8 cellular contexts compared by ENCODE assay signal in the genomic region with DNA sequence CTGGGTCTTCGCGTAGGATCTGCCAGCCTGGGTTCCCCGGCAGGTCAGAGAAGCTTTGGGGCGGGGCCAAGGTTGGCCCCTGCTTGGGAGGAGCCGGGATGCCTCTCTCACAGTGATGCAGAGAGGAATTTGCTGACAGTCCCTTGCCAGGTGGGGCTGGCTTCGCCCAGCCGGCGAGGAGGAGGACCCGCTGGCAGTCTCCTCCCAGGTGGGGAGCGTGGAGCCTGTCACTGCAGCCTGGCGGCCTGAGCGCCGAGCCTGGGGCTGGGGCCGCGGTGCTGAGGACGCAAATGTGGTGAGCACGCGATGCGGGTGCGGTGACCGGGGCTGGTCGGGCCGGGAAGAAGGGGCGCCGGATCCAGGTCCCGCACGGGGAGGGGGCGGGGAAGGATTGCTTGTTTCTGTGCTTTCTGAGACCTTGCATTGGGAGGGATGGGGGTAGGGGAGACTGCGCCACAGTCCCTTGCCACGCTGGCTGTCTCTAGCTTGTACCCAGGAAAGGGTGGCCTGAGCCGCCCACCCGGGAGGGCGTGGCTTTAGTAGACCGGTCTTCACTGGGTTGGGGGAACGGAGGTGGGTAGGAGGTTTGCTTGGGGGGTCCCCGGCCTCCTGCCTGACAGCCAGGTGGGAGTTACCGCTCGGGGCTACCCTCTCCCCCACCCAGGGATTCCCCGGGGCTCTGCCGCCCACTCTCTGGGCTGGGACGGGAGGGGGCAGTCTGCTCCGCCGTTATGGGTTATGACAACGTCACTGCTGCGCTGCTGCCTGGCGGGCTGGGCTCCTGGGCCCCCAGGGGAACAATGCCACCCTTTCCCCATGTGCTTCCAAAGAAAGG. TPM values are rescaled to one million over a fixed set of nuclear protein-coding genes. Genes with fewer than 3 reads are reported as not detected.
DNase-seq lines count a peak whose midpoint lies in the region; ATAC-seq and TF ChIP-seq lines count a peak whose summit lies in the region.

A gene with protein sequence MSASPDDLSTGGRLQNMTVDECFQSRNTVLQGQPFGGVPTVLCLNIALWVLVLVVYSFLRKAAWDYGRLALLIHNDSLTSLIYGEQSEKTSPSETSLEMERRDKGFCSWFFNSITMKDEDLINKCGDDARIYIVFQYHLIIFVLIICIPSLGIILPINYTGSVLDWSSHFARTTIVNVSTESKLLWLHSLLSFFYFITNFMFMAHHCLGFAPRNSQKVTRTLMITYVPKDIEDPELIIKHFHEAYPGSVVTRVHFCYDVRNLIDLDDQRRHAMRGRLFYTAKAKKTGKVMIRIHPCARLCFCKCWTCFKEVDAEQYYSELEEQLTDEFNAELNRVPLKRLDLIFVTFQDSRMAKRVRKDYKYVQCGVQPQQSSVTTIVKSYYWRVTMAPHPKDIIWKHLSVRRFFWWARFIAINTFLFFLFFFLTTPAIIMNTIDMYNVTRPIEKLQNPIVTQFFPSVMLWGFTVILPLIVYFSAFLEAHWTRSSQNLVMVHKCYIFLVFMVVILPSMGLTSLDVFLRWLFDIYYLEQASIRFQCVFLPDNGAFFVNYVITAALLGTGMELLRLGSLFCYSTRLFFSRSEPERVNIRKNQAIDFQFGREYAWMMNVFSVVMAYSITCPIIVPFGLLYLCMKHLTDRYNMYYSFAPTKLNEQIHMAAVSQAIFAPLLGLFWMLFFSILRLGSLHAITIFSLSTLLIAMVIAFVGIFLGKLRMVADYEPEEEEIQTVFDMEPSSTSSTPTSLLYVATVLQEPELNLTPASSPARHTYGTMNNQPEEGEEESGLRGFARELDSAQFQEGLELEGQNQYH (plus strand): TSS at position 196 of the 835 bp plus-strand sequence. CDS start 37,016 bp downstream, outside the sequence.

- POLR2A ChIA-PET in CD8-positive, alpha-beta T cell (lab: Charles Lee), result no interaction called here
- POLR2A ChIA-PET in T-cell (lab: Charles Lee), result interaction anchor here in 1 of 2 donors (0.5 kb wide), 1 partner anchor 392 kb away, joined by 6 read pairs; no protein-coding TSS in a partner anchor

- in situ Hi-C loops in GM23248 (cut with MboI), result no loop called here

- peak; percentile 5 to 62 (median 42) for DNase-seq in CD8-positive, alpha-beta T cell
- peak; percentile 6 for DNase-seq in GM23248
- DNase-seq in NCI-H146 treated with DMSO at 0.1 percent for 48 hours (lab: John Stamatoyannopoulos, UW; ENCODE audit: unreplicated experiment), result peak; percentile 86
- DNase-seq in T-cell, result peak in 32 of 34 experiments; percentile 4 to 57 (median 30)
- DNase-seq in astrocyte of the hippocampus (ENCODE audit: low read depth, low spot score), result peak; percentile 76
- peak; percentile 42 for DNase-seq in inferior parietal cortex (ENCODE audit: extremely low spot score)
- peak; percentile 24 for DNase-seq in stimulated activated CD4-positive, alpha-beta T cell treated with anti-CD3 and anti-CD28 coated beads, Interleukin-2, amount 100 ng/mL, for 4 hours (ENCODE audit: low read depth)

- no peaks in the 10 kb centered on the region for H3K36me3 Mint-ChIP-seq in CD8-positive, alpha-beta T cell
- H3K36me3 Mint-ChIP-seq in T-cell, result no peaks in the 10 kb centered on the region

- H3K9me3 ChIP-seq in CD8-positive, alpha-beta T cell (ENCODE audit: low read length), result no peaks in the 10 kb centered on the region
- no peaks in the 10 kb centered on the region for H3K9me3 ChIP-seq in GM23248 (ENCODE audit: low read depth)

- TF ChIP-seq CTCF in CD8-positive, alpha-beta T cell (IDR thresholded peaks at IDR 0.05), result no peak

- peaks cover 11% of the 10 kb centered on the region for H3K4me1 ChIP-seq in CD8-positive, alpha-beta T cell (ENCODE audit: insufficient read depth, low read length)
- H3K4me1 ChIP-seq in GM23248 (ENCODE audit: insufficient read depth), result 0 out of 2 replicates have a peak, but pooled peaks cover under 1% of the 10 kb centered on the region

- H3K9me2 ChIP-seq in GM23248 (ENCODE audit: insufficient read depth), result no peaks in the 10 kb centered on the region

- H3K27me3 ChIP-seq in CD8-positive, alpha-beta T cell (ENCODE audit: insufficient read depth, low read length), result no peaks in the 10 kb centered on the region
- peaks cover 31% of the 10 kb centered on the region for H3K27me3 ChIP-seq in GM23248 (replicated peaks; ENCODE audit: insufficient read depth)

- peaks cover 29% of the 10 kb centered on the region for H3K27me3 Mint-ChIP-seq in CD8-positive, alpha-beta T cell (ENCODE audit: low read depth)
- peaks cover 34 to 47% of the 10 kb centered on the region in 2 donors for H3K27me3 Mint-ChIP-seq in T-cell

- H3K4me1 Mint-ChIP-seq in CD8-positive, alpha-beta T cell (ENCODE audit: low read depth), result peaks cover 11% of the 10 kb centered on the region
- H3K4me1 Mint-ChIP-seq in T-cell, result peaks cover 13 to 15% (median 14%) of the 10 kb centered on the region in 3 donors

- intact Hi-C loops in CD8-positive, alpha-beta T cell (cut with DNase I, micrococcal nuclease), result no loop called here

- ATAC-seq in CD8-positive, alpha-beta T cell, result peak; percentile 78
- ATAC-seq in T-cell (replicated peaks in 1 of 4) (peak; percentile 77 to 91 (median 82)), HG03039 (IDR thresholded peaks at IDR 0.05; ENCODE audit: unreplicated experiment) (no peak)

- H3K4me3 ChIP-seq in CD8-positive, alpha-beta T cell (ENCODE audit: low read depth, low read length), result peak within 1 kb of the TSS; percentile 57
- H3K4me3 ChIP-seq in GM23248, result no peak within 1 kb of the TSS

- no peak within 1 kb of the TSS for H3K27ac ChIP-seq in CD8-positive, alpha-beta T cell (ENCODE audit: low read depth, low read length)
- H3K27ac ChIP-seq in GM23248, result no peak within 1 kb of the TSS

- no peak within 1 kb of the TSS for H3K9ac ChIP-seq in GM23248

- H2AFZ ChIP-seq in GM23248, result no peak within 1 kb of the TSS

- H3K27ac Mint-ChIP-seq in CD8-positive, alpha-beta T cell, result no peak within 1 kb of the TSS
- peak within 1 kb of the TSS in 1 of 2 donors; percentile 59 for H3K27ac Mint-ChIP-seq in T-cell

- H3F3A ChIP-seq in GM23248 (ENCODE audit: insufficient read depth), result no peaks in the 10 kb centered on the region

- H3K9me3 Mint-ChIP-seq in CD8-positive, alpha-beta T cell, result no peaks in the 10 kb centered on the region
- no peaks in the 10 kb centered on the region for H3K9me3 Mint-ChIP-seq in T-cell

- CTCF ChIA-PET in CD8-positive, alpha-beta T cell (lab: Charles Lee), result no interaction called here
- CTCF ChIA-PET in T-cell (lab: Charles Lee), result interaction anchor here in 1 of 2 donors (0.6 kb wide), 1 partner anchor 149 kb away, joined by 3 read pairs; no protein-coding TSS in a partner anchor

- no peaks in the 10 kb centered on the region for H3K79me2 ChIP-seq in GM23248 (ENCODE audit: insufficient read depth)

- 3 to 4% methylated on average over 41 to 46 of the region's 46 CpGs for WGBS in GM23248 (ENCODE audit: low coverage in 1 of 2, low lambda C conversion rate in 2 of 2, missing lambda C conversion rate in 2 of 2), 2 experiments

- no peak within 1 kb of the TSS for H3K4me2 ChIP-seq in GM23248 (ENCODE audit: unreplicated experiment)

- H3K36me3 ChIP-seq in CD8-positive, alpha-beta T cell (ENCODE audit: insufficient read depth, low read length), result no peaks in the 10 kb centered on the region
- H3K36me3 ChIP-seq in GM23248 (ENCODE audit: low read depth), result no peaks in the 10 kb centered on the region

- H3K4me3 Mint-ChIP-seq in CD8-positive, alpha-beta T cell, result peak within 1 kb of the TSS; percentile 80
- peak within 1 kb of the TSS; percentile 71 to 82 (median 71) for H3K4me3 Mint-ChIP-seq in T-cell

- H4K20me1 ChIP-seq in GM23248 (ENCODE audit: insufficient read depth), result no peaks in the 10 kb centered on the region

RNA-seq across cellular contexts. Expression of the gene that starts here (rescaled TPM):
- under 1 TPM; 0.47 to 0.71 TPM for total RNA-seq in CD8-positive, alpha-beta T cell
- total RNA-seq in GM23248 (2014; rRNA removed; shearing (Covaris generic)), result not detected in 2 replicates
- not detected in 2 replicates for polyA plus RNA-seq in GM23248 (2016; fragmentation: Nextera tagmentation; extraction: Ambion mirVana)
- total RNA-seq in T-cell, result 1 to 10 TPM in 3 of 5 donors, under 1 TPM in 2; 0.76 to 2.6 (median 1.3) TPM

Comparison
In these comparisons a context has a peak if more than half of its experiments do, and no peak if none do; other contexts are left out.
1. Peak in DNase-seq, ATAC-seq and H3K4me3 ChIP-seq in CD8-positive, alpha-beta T cell; RNA of the gene not detected or under 1 TPM.
2. Peak in DNase-seq in GM23248; RNA of the gene not detected or under 1 TPM.
3. DNase-seq: peak in every context shown above with its lines; median percentile 86 in NCI-H146 treated with DMSO at 0.1 percent for 48 hours; 76 in astrocyte of the hippocampus; 42 in CD8-positive, alpha-beta T cell; 42 in inferior parietal cortex; 30 in T-cell; 24 in stimulated activated CD4-positive, alpha-beta T cell treated with anti-CD3 and anti-CD28 coated beads, Interleukin-2, amount 100 ng/mL, for 4 hours; 6 in GM23248.